In genomic region chr5:49953-50544, GRCh38 we compare ENCODE assay signal across 2 cellular contexts.
TF ChIP-seq lines count a peak whose summit lies in the region.

No MANE protein-coding gene starts in this region.

TF ChIP-seq in HEK293, 187 proteins besides CTCF, POLR2A, EP300 and RAD21:
- TF ChIP-seq ZBTB48 (tag by site-specific recombination; IDR thresholded peaks at IDR 0.05) (peak; percentile 27), ZNF571 (tag by site-specific recombination; IDR thresholded peaks at IDR 0.05) (no peak), ZBTB10 (tag by site-specific recombination; IDR thresholded peaks at IDR 0.05) (peak; percentile 59)

TF ChIP-seq in H1, 55 proteins besides CTCF, POLR2A, EP300 and RAD21:
- TF ChIP-seq BACH1 (IDR thresholded peaks at IDR 0.05; ENCODE audit: low read length): no peak
- TF ChIP-seq RBBP5 (IDR thresholded peaks at IDR 0.05; ENCODE audit: borderline replicate concordance, low read depth, low read length): no peak
- no peak for TF ChIP-seq MAFK (IDR thresholded peaks at IDR 0.05; ENCODE audit: low read depth, low read length)
- no peak for TF ChIP-seq TAF7 (optimal IDR thresholded peaks at IDR 0.05; ENCODE audit: borderline replicate concordance, low read depth, low read length)
- no peak for TF ChIP-seq SIX5 (IDR thresholded peaks at IDR 0.05; ENCODE audit: low read depth, low read length)
- no peak for TF ChIP-seq FOSL1 (IDR thresholded peaks at IDR 0.05; ENCODE audit: insufficient read depth, low read depth, low read length)
- TF ChIP-seq SUZ12 (IDR thresholded peaks at IDR 0.05; ENCODE audit: low read length): no peak
- TF ChIP-seq POU5F1 (IDR thresholded peaks at IDR 0.05; ENCODE audit: low read depth, low read length): no peak
- no peak for TF ChIP-seq HDAC6 (IDR thresholded peaks at IDR 0.05; ENCODE audit: low read depth, low read length)
- TF ChIP-seq SP4 (IDR thresholded peaks at IDR 0.05; ENCODE audit: low read length): no peak
- TF ChIP-seq CHD7 (IDR thresholded peaks at IDR 0.05; ENCODE audit: insufficient replicate concordance, low read length): no peak
- TF ChIP-seq KDM4A (IDR thresholded peaks at IDR 0.05; ENCODE audit: low read depth, low read length, severe bottlenecking): no peak
- TF ChIP-seq TAF1 (IDR thresholded peaks at IDR 0.05; ENCODE audit: low read depth, low read length): no peak
- TF ChIP-seq E2F6 (IDR thresholded peaks at IDR 0.05): no peak
